Comparison of ENCODE assay signal across 28 cellular contexts in the genomic region with DNA sequence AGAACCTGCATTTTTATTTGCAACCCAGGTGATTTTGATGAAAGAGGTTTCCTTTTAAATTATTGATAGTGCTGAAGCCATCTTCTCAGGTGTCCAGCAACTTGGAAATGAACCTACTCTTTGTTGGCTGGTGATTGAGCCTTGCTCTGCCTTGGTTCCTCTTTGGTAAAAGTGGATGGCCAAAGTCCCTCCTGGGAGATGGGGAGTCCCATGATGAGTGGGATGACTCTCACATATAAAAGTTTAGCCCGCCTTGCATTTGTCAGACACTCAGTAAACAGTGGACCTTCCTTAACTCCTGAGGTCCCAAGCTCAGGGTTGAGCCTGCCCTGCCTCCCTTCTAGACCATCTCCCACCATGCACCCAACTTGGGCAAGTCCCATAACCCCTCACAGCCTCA.
"Had no signal": no experiment of that assay in that cellular context is flagged by ENCODE, and none has a peak within 500 bp of the region (broad histone marks: within the 10 kb centered on the region; RNA-seq: fewer than 3 reads in every experiment).

No MANE protein-coding gene starts in this region.

- H3K9ac ChIP-seq: parathyroid adenoma had no signal

- H3K4me2 ChIP-seq: hepatocyte, smooth muscle cell had no signal

- H3K4me1 ChIP-seq: colonic mucosa, foreskin keratinocyte, parathyroid adenoma, right lobe of liver, thyroid gland had no signal

- H3K9me3 Mint-ChIP-seq: dendritic cell treated with granulocyte-macrophage colony-stimulating factor and Interleukin-4, amounts not matched to agents 40 ng/mL and 50 ng/mL, for 4 days; natural killer cell treated with Interleukin-12 subunit alpha and Interleukin-12 subunit beta and Interleukin-15 and Interleukin-18, amount 100 ng/mL, for 72 hours; neural crest cell; stimulated activated naive CD8-positive, alpha-beta T cell treated with anti-CD3 and anti-CD28 coated beads, Interleukin-15, amount 100 ng/mL, for 72 hours had no signal

- H3K27ac Mint-ChIP-seq: dendritic cell treated with granulocyte-macrophage colony-stimulating factor and Interleukin-4, amounts not matched to agents 40 ng/mL and 50 ng/mL, for 4 days; mesothelial cell of epicardium; naive B cell; progenitor cell of endocrine pancreas; stimulated activated naive CD8-positive, alpha-beta T cell treated with anti-CD3 and anti-CD28 coated beads, Interleukin-15, amount 100 ng/mL, for 72 hours had no signal

- DNase-seq: colonic mucosa; effector CD8-positive, alpha-beta T cell; foreskin keratinocyte; heart left ventricle; kidney; mesenchymal stem cell; mucosa of descending colon; naive B cell; right lobe of liver; stimulated activated CD4-positive, alpha-beta T cell treated with anti-CD3 and anti-CD28 coated beads, Interleukin-4, amount 100 ng/mL, for 4 hours; stimulated activated naive CD4-positive, alpha-beta T cell; stimulated activated naive CD8-positive, alpha-beta T cell treated with anti-CD3 and anti-CD28 coated beads, Interleukin-15, amount 100 ng/mL, for 72 hours; thyroid gland; trophoblast cell had no signal

- H3K27me3 Mint-ChIP-seq: dendritic cell treated with granulocyte-macrophage colony-stimulating factor and Interleukin-4, amounts not matched to agents 40 ng/mL and 50 ng/mL, for 4 days; natural killer cell treated with Interleukin-12 subunit alpha and Interleukin-12 subunit beta and Interleukin-15 and Interleukin-18, amount 100 ng/mL, for 72 hours; progenitor cell of endocrine pancreas; stimulated activated naive CD8-positive, alpha-beta T cell treated with anti-CD3 and anti-CD28 coated beads, Interleukin-15, amount 100 ng/mL, for 72 hours had no signal

- H2AFZ ChIP-seq: hepatocyte, parathyroid adenoma had no signal

- H3K36me3 ChIP-seq: colonic mucosa, esophagus muscularis mucosa, gastroesophageal sphincter, heart left ventricle, neutrophil, right lobe of liver, thyroid gland had no signal

- H3K79me2 ChIP-seq: hepatocyte, parathyroid adenoma had no signal

- H3K9me3 ChIP-seq: colonic mucosa, esophagus muscularis mucosa, gastroesophageal sphincter, heart left ventricle, mucosa of descending colon, neutrophil, right lobe of liver, thyroid gland had no signal

- H3K27ac ChIP-seq: colonic mucosa, esophagus muscularis mucosa, foreskin keratinocyte, gastroesophageal sphincter, heart left ventricle, hepatocyte, neutrophil, parathyroid adenoma, right lobe of liver, thyroid gland had no signal

- H3K4me3 ChIP-seq: colonic mucosa, esophagus muscularis mucosa, gastroesophageal sphincter, heart left ventricle, hepatocyte, lung, mucosa of descending colon, right lobe of liver, smooth muscle cell, thyroid gland had no signal

- FAIRE-seq: endothelial cell of umbilical vein, kidney had no signal

- H3K4me3 Mint-ChIP-seq: dendritic cell treated with granulocyte-macrophage colony-stimulating factor and Interleukin-4, amounts not matched to agents 40 ng/mL and 50 ng/mL, for 4 days; mesothelial cell of epicardium; natural killer cell treated with Interleukin-12 subunit alpha and Interleukin-12 subunit beta and Interleukin-15 and Interleukin-18, amount 100 ng/mL, for 72 hours; neural crest cell; stimulated activated naive CD8-positive, alpha-beta T cell treated with anti-CD3 and anti-CD28 coated beads, Interleukin-15, amount 100 ng/mL, for 72 hours had no signal

- H3K27me3 ChIP-seq: colonic mucosa, esophagus muscularis mucosa, gastroesophageal sphincter, heart left ventricle, hepatocyte, neutrophil, right lobe of liver, thyroid gland had no signal

- H3K36me3 Mint-ChIP-seq: mesothelial cell of epicardium; natural killer cell treated with Interleukin-12 subunit alpha and Interleukin-12 subunit beta and Interleukin-15 and Interleukin-18, amount 100 ng/mL, for 72 hours had no signal

- ATAC-seq: foreskin keratinocyte; gastroesophageal sphincter; heart left ventricle; left lobe of liver; mucosa of descending colon; natural killer cell treated with Interleukin-12 subunit alpha and Interleukin-12 subunit beta and Interleukin-15 and Interleukin-18, amount 100 ng/mL, for 72 hours; right lobe of liver; stimulated activated naive CD8-positive, alpha-beta T cell treated with anti-CD3 and anti-CD28 coated beads, Interleukin-15, amount 100 ng/mL, for 72 hours had no signal
